ENCODE assay signal across 25 cellular contexts in the genomic region with DNA sequence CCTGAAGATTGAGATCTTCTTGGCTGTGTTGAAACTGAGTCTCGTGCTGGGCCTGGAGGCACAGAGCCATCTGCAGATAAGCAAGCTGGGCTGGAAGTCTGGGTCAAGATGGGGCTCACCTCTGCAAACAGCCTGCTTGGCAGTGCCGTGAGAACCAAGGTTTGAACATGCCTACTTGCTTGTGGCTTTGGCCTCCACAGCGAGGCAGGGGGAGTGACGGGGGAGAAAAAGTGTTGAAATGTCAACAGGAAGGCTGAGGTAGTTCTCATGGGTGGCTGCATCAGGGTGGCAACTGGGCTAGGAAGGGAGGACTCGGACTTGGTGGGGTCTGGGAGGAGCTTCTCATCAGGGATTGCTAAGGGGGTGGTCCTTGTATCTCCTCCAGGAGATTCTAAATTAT.
"Had no signal": no experiment of that assay in that cellular context is flagged by ENCODE, and none has a peak within 500 bp of the region (broad histone marks: within the 10 kb centered on the region; RNA-seq: fewer than 3 reads in every experiment).

No MANE protein-coding gene starts in this region.

- H3K9me3 Mint-ChIP-seq: stimulated activated naive CD8-positive, alpha-beta T cell treated with anti-CD3 and anti-CD28 coated beads, Interleukin-15, Interleukin-2, amounts not matched to agents 100 ng/mL and 50 ng/mL, for 24 hours had no signal

- H3K4me1 ChIP-seq: gastrocnemius medialis, left lung, tibial nerve, upper lobe of left lung, vagina had no signal

- H2AFZ ChIP-seq: hepatocyte had no signal

- H3K79me2 ChIP-seq: hepatocyte had no signal

- H3K27me3 ChIP-seq: gastrocnemius medialis, heart left ventricle, left lung, neutrophil, pancreas, tibial nerve, upper lobe of left lung, vagina had no signal

- H3K4me2 ChIP-seq: hepatocyte, smooth muscle cell had no signal

- FAIRE-seq: islet of Langerhans, pancreas had no signal

- H3K36me3 ChIP-seq: gastrocnemius medialis, heart left ventricle, left lung, neutrophil, pancreas, thoracic aorta, tibial nerve, upper lobe of left lung, vagina had no signal

- H3K36me3 Mint-ChIP-seq: mesothelial cell of epicardium; naive thymus-derived CD8-positive, alpha-beta T cell; stimulated activated naive B cell treated with anti-CD40 and anti-IgM and Interleukin-4, amounts not matched to agents 10 μg/mL and 1 μg/mL and 100 μg/mL, for 72 hours had no signal

- H3K27ac Mint-ChIP-seq: mesothelial cell of epicardium; stimulated activated naive B cell treated with anti-CD40 and anti-IgM and Interleukin-4, amounts not matched to agents 10 μg/mL and 1 μg/mL and 100 μg/mL, for 72 hours; stimulated activated naive CD8-positive, alpha-beta T cell treated with anti-CD3 and anti-CD28 coated beads, Interleukin-15, Interleukin-2, amounts not matched to agents 100 ng/mL and 50 ng/mL, for 24 hours had no signal

- H3K4me3 Mint-ChIP-seq: mesothelial cell of epicardium; neural crest cell; stimulated activated naive B cell treated with anti-CD40 and anti-IgM and Interleukin-4, amounts not matched to agents 10 μg/mL and 1 μg/mL and 100 μg/mL, for 72 hours; stimulated activated naive CD8-positive, alpha-beta T cell treated with anti-CD3 and anti-CD28 coated beads, Interleukin-15, Interleukin-2, amounts not matched to agents 100 ng/mL and 50 ng/mL, for 24 hours had no signal

- H3K9me3 ChIP-seq: gastrocnemius medialis, heart left ventricle, left lung, neutrophil, pancreas, thoracic aorta, vagina had no signal

- H3K4me3 ChIP-seq: gastrocnemius medialis, heart left ventricle, hepatocyte, left lung, pancreas, smooth muscle cell, thoracic aorta, tibial nerve, upper lobe of left lung, vagina had no signal

- DNase-seq: cerebellar nuclear complex; cortex of kidney; gastrocnemius medialis; heart left ventricle; left cardiac atrium; left lung; mesenchymal stem cell; naive thymus-derived CD8-positive, alpha-beta T cell; pancreas; stimulated activated CD4-positive, alpha-beta T cell treated with anti-CD3 and anti-CD28 coated beads, Interleukin-12 subunit alpha, Interleukin-12 subunit beta, amount 100 ng/mL, for 4 hours; stimulated activated CD4-positive, alpha-beta T cell treated with anti-CD3 and anti-CD28 coated beads, Interleukin-1b, Interleukin-23, amount 100 ng/mL, for 48 hours; stimulated activated CD4-positive, alpha-beta T cell treated with anti-CD3 and anti-CD28 coated beads, Interleukin-4, amount 100 ng/mL, for 4 hours; stimulated activated naive B cell treated with anti-CD40 and anti-IgM and Interleukin-4, amounts not matched to agents 10 μg/mL and 1 μg/mL and 100 μg/mL, for 72 hours; upper lobe of left lung had no signal

- ATAC-seq: gastrocnemius medialis; heart left ventricle; left cardiac atrium; left lung; naive thymus-derived CD8-positive, alpha-beta T cell; pancreas; sciatic nerve; stimulated activated naive B cell treated with anti-CD40 and anti-IgM and Interleukin-4, amounts not matched to agents 10 μg/mL and 1 μg/mL and 100 μg/mL, for 72 hours had no signal

- H3K27ac ChIP-seq: gastrocnemius medialis, heart left ventricle, hepatocyte, left lung, neutrophil, pancreas, thoracic aorta, tibial nerve, upper lobe of left lung, vagina had no signal

- H3K4me1 Mint-ChIP-seq: mesothelial cell of epicardium had no signal
